Comparison of ENCODE assay signal across 1 cellular context in genomic region chr17:18260332-18261145, GRCh38.
TF ChIP-seq lines count a peak whose summit lies in the region.

TSS of gene MIEF2 (plus strand) at chr17:18260662. CDS start at chr17:18262721, 2,059 bp downstream.

TF ChIP-seq in HepG2, 621 proteins besides CTCF, POLR2A, EP300 and RAD21 (continued from another document and continues in another):
- TF ChIP-seq KIAA2018 (CRISPR knock-in tag; IDR thresholded peaks at IDR 0.05; ENCODE audit: borderline replicate concordance) (no peak), REPIN1 (CRISPR knock-in tag; IDR thresholded peaks at IDR 0.05; ENCODE audit: borderline replicate concordance, low read depth) (0 out of 2 replicates have a peak, but pooled peaks have one; percentile 78), ZNF225 (CRISPR knock-in tag; IDR thresholded peaks at IDR 0.05) (no peak), AFF4 (CRISPR knock-in tag; IDR thresholded peaks at IDR 0.05) (no peak), ZNF383 (CRISPR knock-in tag; IDR thresholded peaks at IDR 0.05; ENCODE audit: borderline replicate concordance) (no peak), AGO1 (IDR thresholded peaks at IDR 0.05; ENCODE audit: low read depth, low read length, poor library complexity, severe bottlenecking) (no peak), FOXJ3 (CRISPR knock-in tag; IDR thresholded peaks at IDR 0.05; ENCODE audit: borderline replicate concordance) (no peak), FOSL2 (CRISPR knock-in tag; IDR thresholded peaks at IDR 0.05) (peak; percentile 9), ZNF577 (CRISPR knock-in tag; IDR thresholded peaks at IDR 0.05; ENCODE audit: borderline replicate concordance, low read depth) (no peak), SKI (IDR thresholded peaks at IDR 0.05; ENCODE audit: partially characterized antibody) (no peak), KAT2B (IDR thresholded peaks at IDR 0.05; ENCODE audit: borderline replicate concordance, low read depth, low read length) (no peak), KLF11 (CRISPR knock-in tag; IDR thresholded peaks at IDR 0.05) (no peak; the same call in 1 of the 2 replicates), ZKSCAN1 (IDR thresholded peaks at IDR 0.05; ENCODE audit: low read length) (no peak), ZMYM2 (CRISPR knock-in tag; IDR thresholded peaks at IDR 0.05) (peak; percentile 41; the same call in 1 of the 2 replicates), SOX5 (CRISPR knock-in tag; IDR thresholded peaks at IDR 0.05; ENCODE audit: borderline replicate concordance) (no peak), MED1 (CRISPR knock-in tag; IDR thresholded peaks at IDR 0.05) (no peak), MNT (IDR thresholded peaks at IDR 0.05) (no peak), ZBTB4 (CRISPR knock-in tag; IDR thresholded peaks at IDR 0.05; ENCODE audit: borderline replicate concordance) (peak; percentile 79), ZBTB1 (CRISPR knock-in tag; IDR thresholded peaks at IDR 0.05; ENCODE audit: borderline replicate concordance) (no peak), ZKSCAN5 (CRISPR knock-in tag; IDR thresholded peaks at IDR 0.05) (no peak), NFE2 (CRISPR knock-in tag; IDR thresholded peaks at IDR 0.05) (no peak), MTA3 (CRISPR knock-in tag; IDR thresholded peaks at IDR 0.05) (no peak), SIN3A (IDR thresholded peaks at IDR 0.05; ENCODE audit: borderline replicate concordance, low read depth, low read length) (peak; percentile 46; the same call in 1 of the 2 replicates), ISL2 (CRISPR knock-in tag; IDR thresholded peaks at IDR 0.05) (no peak), HBP1 (CRISPR knock-in tag; IDR thresholded peaks at IDR 0.05; ENCODE audit: low read depth) (0 out of 2 replicates have a peak, but pooled peaks have one; percentile 34), ISX (CRISPR knock-in tag; conservative IDR thresholded peaks at IDR 0.05) (0 out of 2 replicates have a peak, but pooled peaks have one; percentile 81), SATB2 (CRISPR knock-in tag; IDR thresholded peaks at IDR 0.05) (0 out of 2 replicates have a peak, but pooled peaks have one; percentile 61), AKNA (CRISPR knock-in tag; IDR thresholded peaks at IDR 0.05; ENCODE audit: borderline replicate concordance) (no peak), ZNF556 (CRISPR knock-in tag; IDR thresholded peaks at IDR 0.05; ENCODE audit: borderline replicate concordance) (no peak), JUN (CRISPR knock-in tag; IDR thresholded peaks at IDR 0.05) (no peak; the same call in 1 of the 2 replicates), ZNF354B (CRISPR knock-in tag; IDR thresholded peaks at IDR 0.05) (no peak), PLSCR1 (CRISPR knock-in tag; IDR thresholded peaks at IDR 0.05; ENCODE audit: borderline replicate concordance) (no peak)
